Comparison of ENCODE assay signal across 12 cellular contexts in genomic region chr12:63400746-63401145, GRCh38.
DNase-seq lines count a peak whose midpoint lies in the region; ATAC-seq and TF ChIP-seq lines count a peak whose summit lies in the region.
"Had no signal": no experiment of that assay in that cellular context is flagged by ENCODE, and none has a peak within 500 bp of the region (broad histone marks: within the 10 kb centered on the region; RNA-seq: fewer than 3 reads in every experiment).

No MANE protein-coding gene starts in this region.

- BruUV-seq in OCI-LY7 (replicated peaks; lab: Mats Ljungman, UMichigan), result no TSS peak

- H3K27me3 Mint-ChIP-seq in CD8-positive, alpha-beta T cell (ENCODE audit: low read depth), result no peaks in the 10 kb centered on the region
- H3K27me3 Mint-ChIP-seq: activated CD4-positive, alpha-beta T cell treated with anti-CD3 and anti-CD28 coated beads for 36 hours had no signal

- no peaks in the 10 kb centered on the region for H3F3A ChIP-seq in OCI-LY1 (ENCODE audit: insufficient read depth, low read length)

- H3K27ac ChIP-seq in OCI-LY1 (ENCODE audit: low read depth, low read length, poor library complexity, severe bottlenecking) (peak overlapping the region; percentile 8), OCI-LY7 (ENCODE audit: low read depth, low read length, poor library complexity, severe bottlenecking) (no peak overlapping the region)
- no peak overlapping the region for H3K27ac ChIP-seq in CD8-positive, alpha-beta T cell (ENCODE audit: low read depth, low read length)
- H3K27ac ChIP-seq: lower lobe of right lung, parathyroid adenoma had no signal

- intact Hi-C loops in CD8-positive, alpha-beta T cell (cut with DNase I, micrococcal nuclease), result no loop called here
- intact Hi-C loops in OCI-LY7 (cut with micrococcal nuclease; ENCODE audit: unreplicated experiment), result no loop called here

- H3K9me3 Mint-ChIP-seq in CD8-positive, alpha-beta T cell, result no peaks in the 10 kb centered on the region

- no peaks in the 10 kb centered on the region for H3K79me2 ChIP-seq in OCI-LY1 (ENCODE audit: insufficient read depth, low read length)
- no peaks in the 10 kb centered on the region for H3K79me2 ChIP-seq in OCI-LY7 (ENCODE audit: insufficient read depth, low read depth, low read length)
- H3K79me2 ChIP-seq: parathyroid adenoma had no signal

- ATAC-seq in CD8-positive, alpha-beta T cell, result no peak
- ATAC-seq: activated CD4-positive, alpha-beta T cell treated with anti-CD3 and anti-CD28 coated beads for 36 hours had no signal

- no peaks in the 10 kb centered on the region for H3K4me1 Mint-ChIP-seq in CD8-positive, alpha-beta T cell (ENCODE audit: low read depth)
- H3K4me1 Mint-ChIP-seq: activated CD4-positive, alpha-beta T cell treated with anti-CD3 and anti-CD28 coated beads for 36 hours had no signal

- H3K9ac ChIP-seq in OCI-LY1 (ENCODE audit: low read length), result no peak overlapping the region
- H3K9ac ChIP-seq: parathyroid adenoma, SK-N-SH had no signal

- peaks cover 15% of the 10 kb centered on the region for H3K4me1 ChIP-seq in OCI-LY1 (ENCODE audit: insufficient read depth, low read length, severe bottlenecking)
- no peaks in the 10 kb centered on the region for H3K4me1 ChIP-seq in CD8-positive, alpha-beta T cell (ENCODE audit: insufficient read depth, low read length)
- no peaks in the 10 kb centered on the region for H3K4me1 ChIP-seq in OCI-LY7 (ENCODE audit: insufficient read depth, low read length, poor library complexity, severe bottlenecking)
- H3K4me1 ChIP-seq: lower lobe of right lung, parathyroid adenoma had no signal

- H3K4me2 ChIP-seq in OCI-LY1 (ENCODE audit: low read length) (no peak overlapping the region), OCI-LY7 (ENCODE audit: low read length) (no peak overlapping the region)
- H3K4me2 ChIP-seq: SK-N-SH had no signal

- no peak overlapping the region for H3K27ac Mint-ChIP-seq in CD8-positive, alpha-beta T cell
- H3K27ac Mint-ChIP-seq: activated CD4-positive, alpha-beta T cell treated with anti-CD3 and anti-CD28 coated beads for 36 hours had no signal

- DNase-seq in NCI-H2081 (lab: John Stamatoyannopoulos, UW) (peak; percentile 16 to 64), NCI-H2081 treated with DMSO at 0.1 percent for 48 hours (lab: John Stamatoyannopoulos, UW) (no peak), fibroblast of pulmonary artery (ENCODE audit: low read depth) (peak; percentile 85), smooth muscle cell of the brain vasculature (ENCODE audit: low read depth, low spot score) (peak; percentile 43), hepatic stellate cell (ENCODE audit: low spot score) (no peak), OCI-LY7 (ENCODE audit: low spot score) (no peak)
- DNase-seq in CD8-positive, alpha-beta T cell, result no peak
- DNase-seq: activated CD4-positive, alpha-beta T cell treated with anti-CD3 and anti-CD28 coated beads for 36 hours; lower lobe of right lung; SK-N-SH had no signal

- H3K9me3 ChIP-seq in OCI-LY1 (ENCODE audit: low read length) (no peaks in the 10 kb centered on the region), OCI-LY7 (ENCODE audit: low read length) (no peaks in the 10 kb centered on the region)
- no peaks in the 10 kb centered on the region for H3K9me3 ChIP-seq in CD8-positive, alpha-beta T cell (ENCODE audit: low read length)
- H3K9me3 ChIP-seq: lower lobe of right lung, SK-N-SH had no signal

- CTCF ChIA-PET in CD8-positive, alpha-beta T cell (lab: Charles Lee), result no interaction called here
- CTCF ChIA-PET in OCI-LY7 (lab: Charles Lee; ENCODE audit: unreplicated experiment), result no interaction called here

- no peak overlapping the region for H3K4me3 Mint-ChIP-seq in CD8-positive, alpha-beta T cell
- H3K4me3 Mint-ChIP-seq: activated CD4-positive, alpha-beta T cell treated with anti-CD3 and anti-CD28 coated beads for 36 hours had no signal

- no peaks in the 10 kb centered on the region for H3K27me3 ChIP-seq in OCI-LY1 (ENCODE audit: insufficient read depth, low read length)
- no peaks in the 10 kb centered on the region for H3K27me3 ChIP-seq in CD8-positive, alpha-beta T cell (ENCODE audit: insufficient read depth, low read length)

- TF ChIP-seq CTCF in OCI-LY1 (IDR thresholded peaks at IDR 0.05; ENCODE audit: low read length) (no peak), fibroblast of pulmonary artery (IDR thresholded peaks at IDR 0.05; ENCODE audit: low read length, missing control alignments) (no peak), OCI-LY7 (conservative IDR thresholded peaks at IDR 0.05; ENCODE audit: low read length) (no peak)
- no peak for TF ChIP-seq CTCF in CD8-positive, alpha-beta T cell (IDR thresholded peaks at IDR 0.05)

- POLR2A ChIA-PET in CD8-positive, alpha-beta T cell (lab: Charles Lee), result no interaction called here
- POLR2A ChIA-PET in OCI-LY7 (lab: Charles Lee), result interaction anchor here (0.6 kb wide), 1 partner anchor 52 kb away, joined by 3 read pairs; no protein-coding TSS in a partner anchor

- no peaks in the 10 kb centered on the region for H3K36me3 Mint-ChIP-seq in CD8-positive, alpha-beta T cell

- H3K4me3 ChIP-seq in OCI-LY1 (ENCODE audit: low read depth, low read length, poor library complexity, severe bottlenecking), result no peak overlapping the region
- no peak overlapping the region for H3K4me3 ChIP-seq in fibroblast of pulmonary artery (replicated peaks; ENCODE audit: low read depth, low read length)
- H3K4me3 ChIP-seq in CD8-positive, alpha-beta T cell (ENCODE audit: low read depth, low read length), result no peak overlapping the region
- H3K4me3 ChIP-seq in OCI-LY7 (ENCODE audit: low read depth, low read length, poor library complexity, severe bottlenecking), result no peak overlapping the region
- H3K4me3 ChIP-seq: lower lobe of right lung had no signal

- no peak overlapping the region for H2AFZ ChIP-seq in OCI-LY1 (ENCODE audit: low read length)
- no peak overlapping the region for H2AFZ ChIP-seq in OCI-LY7 (ENCODE audit: low read length)
- H2AFZ ChIP-seq: parathyroid adenoma had no signal

- no peaks in the 10 kb centered on the region for H3K36me3 ChIP-seq in OCI-LY1 (ENCODE audit: insufficient read depth, low read length)
- H3K36me3 ChIP-seq in CD8-positive, alpha-beta T cell (ENCODE audit: insufficient read depth, low read length), result no peaks in the 10 kb centered on the region
- no peaks in the 10 kb centered on the region for H3K36me3 ChIP-seq in OCI-LY7 (ENCODE audit: insufficient read depth, low read length)
- H3K36me3 ChIP-seq: lower lobe of right lung had no signal

- H4K20me1 ChIP-seq in OCI-LY1 (ENCODE audit: insufficient read depth, low read length) (no peaks in the 10 kb centered on the region), OCI-LY7 (ENCODE audit: insufficient read depth, low read length) (no peaks in the 10 kb centered on the region)

- no peaks in the 10 kb centered on the region for H3K9me2 ChIP-seq in OCI-LY1 (ENCODE audit: low read depth, low read length)
- H3K9me2 ChIP-seq in OCI-LY7 (ENCODE audit: insufficient read depth, low read length), result no peaks in the 10 kb centered on the region
- H3K9me2 ChIP-seq: SK-N-SH had no signal

Comparison
In these comparisons a context has a peak if more than half of its experiments do, and no peak if none do; other contexts are left out.
1. DNase-seq: peak in NCI-H2081 (2 of 2), fibroblast of pulmonary artery (single experiment) and smooth muscle cell of the brain vasculature (single experiment); none in NCI-H2081 treated with DMSO at 0.1 percent for 48 hours (single experiment), CD8-positive, alpha-beta T cell (0 of 7), hepatic stellate cell (single experiment) and OCI-LY7 (single experiment).